ENCODE assay signal across 13 cellular contexts in genomic region chr2:196594158-196594557, GRCh38. TPM values are rescaled to one million over a fixed set of nuclear protein-coding genes. Genes with fewer than 3 reads are reported as not detected.
DNase-seq lines count a peak whose midpoint lies in the region; ATAC-seq and TF ChIP-seq lines count a peak whose summit lies in the region.
"Had no signal": no experiment of that assay in that cellular context is flagged by ENCODE, and none has a peak within 500 bp of the region (broad histone marks: within the 10 kb centered on the region; RNA-seq: fewer than 3 reads in every experiment).

No MANE protein-coding gene starts in this region.

- DNase-seq in AG04449 (ENCODE audit: low read depth, low spot score) (no peak), chondrocyte (ENCODE audit: low spot score) (no peak), nephron progenitor cell (no peak), HCEC 1CT (no peak), mammary epithelial cell (no peak), NOMO-1 (lab: John Stamatoyannopoulos, UW; ENCODE audit: unreplicated experiment in 2 of 2) (no peak)
- DNase-seq in CD8-positive, alpha-beta memory T cell, result no peak
- DNase-seq: CD4-positive, CD25-positive, alpha-beta regulatory T cell; psoas muscle had no signal

- no peaks in the 10 kb centered on the region for H3K9me3 Mint-ChIP-seq in CD8-positive, alpha-beta memory T cell
- no peaks in the 10 kb centered on the region for H3K9me3 Mint-ChIP-seq in chondrocyte (ENCODE audit: low read depth)
- H3K9me3 Mint-ChIP-seq in nephron progenitor cell, result no peaks in the 10 kb centered on the region
- H3K9me3 Mint-ChIP-seq: dendritic cell treated with granulocyte-macrophage colony-stimulating factor and Interleukin-4, amounts not matched to agents 40 ng/mL and 50 ng/mL, for 4 days had no signal

- H3K9ac ChIP-seq in mammary epithelial cell (ENCODE audit: insufficient read depth, low read length), result no peak overlapping the region

- no TSS peak for BruUV-seq in mammary epithelial cell (replicated peaks; lab: Mats Ljungman, UMichigan)

- intact Hi-C loops in mammary epithelial cell (cut with micrococcal nuclease), result no loop called here

- peak overlapping the region; percentile 18; the same call in 1 of the 2 replicates for H3K4me3 ChIP-seq in AG04449 (ENCODE audit: low read depth, low read length)
- H3K4me3 ChIP-seq in CD8-positive, alpha-beta memory T cell (ENCODE audit: low read length), result no peak overlapping the region
- no peak overlapping the region for H3K4me3 ChIP-seq in mammary epithelial cell (replicated peaks in 1 of 3; ENCODE audit: insufficient read depth in 1 of 3, low read depth in 2 of 3, low read length in 3 of 3)

- H2AFZ ChIP-seq in mammary epithelial cell (ENCODE audit: low read depth, low read length), result no peak overlapping the region

- in situ Hi-C loops in mammary epithelial cell (cut with MboI; ENCODE audit: low sequenced_read_pairs in 2 of 2), result no loop called here

- no peaks in the 10 kb centered on the region for H3K4me1 ChIP-seq in CD8-positive, alpha-beta memory T cell (ENCODE audit: insufficient read depth, low read length)
- H3K4me1 ChIP-seq in mammary epithelial cell (ENCODE audit: insufficient read depth, low read length), result peaks cover 10% of the 10 kb centered on the region

- WGBS in mammary epithelial cell (ENCODE audit: low coverage, missing lambda C conversion rate), result 51% methylated on average over 6 of the region's 6 CpGs

- POLR2A ChIA-PET in AG04449 (lab: Yijun Ruan, JAX), result no interaction called here
- POLR2A ChIA-PET in CD8-positive, alpha-beta memory T cell (lab: Charles Lee), result no interaction called here

- dilution Hi-C loops in mammary epithelial cell (cut with HindIII; ENCODE audit: low sequenced_read_pairs), result no loop called here

- no peak overlapping the region for H3K27ac Mint-ChIP-seq in CD8-positive, alpha-beta memory T cell
- no peak overlapping the region for H3K27ac Mint-ChIP-seq in chondrocyte (ENCODE audit: unreplicated experiment)
- H3K27ac Mint-ChIP-seq in nephron progenitor cell, result peak overlapping the region; percentile 53
- H3K27ac Mint-ChIP-seq: CD4-positive, CD25-positive, alpha-beta regulatory T cell; dendritic cell treated with granulocyte-macrophage colony-stimulating factor and Interleukin-4, amounts not matched to agents 40 ng/mL and 50 ng/mL, for 4 days had no signal

- H3K36me3 ChIP-seq in CD8-positive, alpha-beta memory T cell (ENCODE audit: insufficient read depth, low read length), result no peaks in the 10 kb centered on the region
- no peaks in the 10 kb centered on the region for H3K36me3 ChIP-seq in mammary epithelial cell (ENCODE audit: insufficient read depth, low read length)
- H3K36me3 ChIP-seq: MG63 had no signal

- no peaks in the 10 kb centered on the region for H3K79me2 ChIP-seq in mammary epithelial cell (ENCODE audit: insufficient read depth, low read length)

- H3K27me3 ChIP-seq in CD8-positive, alpha-beta memory T cell (ENCODE audit: insufficient read depth, low read length, poor library complexity, severe bottlenecking), result peaks cover 29% of the 10 kb centered on the region
- peaks cover 15% of the 10 kb centered on the region for H3K27me3 ChIP-seq in mammary epithelial cell (ENCODE audit: insufficient read depth, low read length)
- H3K27me3 ChIP-seq: MG63 had no signal

- H3K4me2 ChIP-seq in mammary epithelial cell (ENCODE audit: insufficient read depth, low read depth, low read length), result no peak overlapping the region

- H3K9me3 ChIP-seq in CD8-positive, alpha-beta memory T cell (ENCODE audit: low read length), result no peaks in the 10 kb centered on the region
- no peaks in the 10 kb centered on the region for H3K9me3 ChIP-seq in mammary epithelial cell (replicated peaks; ENCODE audit: insufficient read depth, low read length)
- H3K9me3 ChIP-seq: MG63, psoas muscle had no signal

- H3K4me3 Mint-ChIP-seq in CD8-positive, alpha-beta memory T cell, result peak overlapping the region in 5 of 7 donors; percentile 15 to 44 (median 29)
- H3K4me3 Mint-ChIP-seq in chondrocyte (ENCODE audit: unreplicated experiment) (peak overlapping the region; percentile 76), nephron progenitor cell (peak overlapping the region; percentile 86)

- no peaks in the 10 kb centered on the region for H3K36me3 Mint-ChIP-seq in CD8-positive, alpha-beta memory T cell
- H3K36me3 Mint-ChIP-seq in chondrocyte (ENCODE audit: low read depth), result no peaks in the 10 kb centered on the region
- no peaks in the 10 kb centered on the region for H3K36me3 Mint-ChIP-seq in nephron progenitor cell (ENCODE audit: low read depth)
- H3K36me3 Mint-ChIP-seq: CD4-positive, CD25-positive, alpha-beta regulatory T cell had no signal

- H3K27ac ChIP-seq in CD8-positive, alpha-beta memory T cell (ENCODE audit: low read depth, low read length), result no peak overlapping the region
- no peak overlapping the region for H3K27ac ChIP-seq in mammary epithelial cell (ENCODE audit: insufficient read depth, low read depth, low read length)
- H3K27ac ChIP-seq: psoas muscle had no signal

- peaks cover 6 to 12% (median 11%) of the 10 kb centered on the region in 3 donors for H3K4me1 Mint-ChIP-seq in CD8-positive, alpha-beta memory T cell
- peaks cover 44% of the 10 kb centered on the region for H3K4me1 Mint-ChIP-seq in chondrocyte (ENCODE audit: low read depth)
- H3K4me1 Mint-ChIP-seq in nephron progenitor cell, result peaks cover 41% of the 10 kb centered on the region

- peaks cover 44 to 71% of the 10 kb centered on the region in 2 donors for H3K27me3 Mint-ChIP-seq in CD8-positive, alpha-beta memory T cell
- H3K27me3 Mint-ChIP-seq in chondrocyte (ENCODE audit: low read depth) (no peaks in the 10 kb centered on the region), nephron progenitor cell (ENCODE audit: low read depth, poor library complexity) (peaks cover 24% of the 10 kb centered on the region)

- CTCF ChIA-PET in AG04449 (lab: Yijun Ruan, JAX) (interaction anchor here (0.8 to 1.2 kb wide), 2 partner anchors 13 to 165 kb away, joined by 3 to 4 read pairs; no protein-coding TSS in a partner anchor), mammary epithelial cell (lab: Charles Lee; ENCODE audit: low non-redundant PET) (no interaction called here)
- CTCF ChIA-PET in CD8-positive, alpha-beta memory T cell (lab: Charles Lee), result no interaction called here

- H4K20me1 ChIP-seq in mammary epithelial cell (ENCODE audit: insufficient read depth, low read length), result no peaks in the 10 kb centered on the region

- TF ChIP-seq CTCF in AG04449 (IDR thresholded peaks at IDR 0.05; ENCODE audit: insufficient read depth, low read length, missing control alignments), result no peak
- TF ChIP-seq CTCF in chondrocyte (IDR thresholded peaks at IDR 0.05), result no peak
- TF ChIP-seq CTCF in nephron progenitor cell (IDR thresholded peaks at IDR 0.05), result no peak
- TF ChIP-seq CTCF in mammary epithelial cell (conservative IDR thresholded peaks at IDR 0.05 in 1 of 2, IDR thresholded peaks at IDR 0.05 in 1 of 2; ENCODE audit: extremely low read depth in 1 of 2, insufficient read depth in 1 of 2, low read depth in 1 of 2, low read length in 2 of 2), result no peak

- ATAC-seq in GM18517 (IDR thresholded peaks at IDR 0.05; ENCODE audit: unreplicated experiment), result no peak

RNA-seq across cellular contexts. Expression of gene HECW2, which starts 0.8 kb away (rescaled TPM):
- total RNA-seq in CD8-positive, alpha-beta memory T cell, result under 1 TPM; 0.81 to 0.97 TPM
- not detected for polyA plus RNA-seq in CD8-positive, alpha-beta memory T cell
- total RNA-seq in chondrocyte, result 22.3 to 23.8 TPM (median 22.5 TPM) in 3 replicates
- 1 to 10 TPM in 1 of 2 donors, under 1 TPM in 1; 0.45 to 1.2 TPM for total RNA-seq in mammary epithelial cell
- 0.06 TPM for polyA plus RNA-seq in mammary epithelial cell
- not detected for polyA minus RNA-seq in mammary epithelial cell
- total RNA-seq: G401 had no signal

RNA-seq across cellular contexts. Expression of gene CCDC150, which starts 45.4 kb away (rescaled TPM):
- total RNA-seq in CD8-positive, alpha-beta memory T cell, result 1 to 10 TPM; 7.9 to 8.2 TPM
- 0.07 TPM for polyA plus RNA-seq in CD8-positive, alpha-beta memory T cell
- total RNA-seq in chondrocyte, result 3.1 to 6.0 TPM (median 3.6 TPM) in 3 replicates
- 1 to 10 TPM; 2.2 to 7.2 TPM for total RNA-seq in mammary epithelial cell
- 1.7 TPM for polyA plus RNA-seq in mammary epithelial cell
- polyA minus RNA-seq in mammary epithelial cell, result not detected

Comparison
In these comparisons a context has a peak if more than half of its experiments do, and no peak if none do; other contexts are left out.
1. H3K4me3 Mint-ChIP-seq: peak in every context shown above with its lines; median percentile 86 in nephron progenitor cell; 76 in chondrocyte; 29 in CD8-positive, alpha-beta memory T cell.
2. RNA of gene HECW2, which starts 0.8 kb away (total RNA-seq): 22.3 to 23.8 TPM in chondrocyte; 0.45 to 1.2 TPM in mammary epithelial cell and 0.81 to 0.97 TPM in CD8-positive, alpha-beta memory T cell; every median in the first group is over 10 times any median in the second.